Comparison of ENCODE assay signal across 16 cellular contexts in genomic region chr13:42000836-42001235, GRCh38. TPM values are rescaled to one million over a fixed set of nuclear protein-coding genes. Genes with fewer than 3 reads are reported as not detected.
DNase-seq lines count a peak whose midpoint lies in the region; FAIRE-seq and TF ChIP-seq lines count a peak whose summit lies in the region.
"Had no signal": no experiment of that assay in that cellular context is flagged by ENCODE, and none has a peak within 500 bp of the region (broad histone marks: within the 10 kb centered on the region; RNA-seq: fewer than 3 reads in every experiment).

No MANE protein-coding gene starts in this region.

- peak; percentile 39 for DNase-seq in EH (ENCODE audit: low read depth)
- peak; percentile 14 for DNase-seq in fibroblast of the aortic adventitia (ENCODE audit: low read depth)
- peak; percentile 31 for DNase-seq in neural progenitor cell (ENCODE audit: low spot score)
- DNase-seq in testis = no peak
- no peak for DNase-seq in HTR-8/SVneo (ENCODE audit: insufficient read length, low spot score)
- no peak for DNase-seq in dorsolateral prefrontal cortex
- no peak for DNase-seq in epidermal melanocyte (ENCODE audit: insufficient read length, low spot score)
- DNase-seq: CD8-positive, alpha-beta T cell; NCI-H1417 treated with DMSO at 0.1 percent for 48 hours; NCI-H1930; NCI-H524; RPMI8226; SHP77 treated with DMSO at 0.1 percent for 48 hours had no signal

- no peaks in the 10 kb centered on the region for H4K20me1 ChIP-seq in neural progenitor cell (ENCODE audit: low read depth)
- H4K20me1 ChIP-seq: BLaER1 treated with 17β-estradiol and CSF1 and Interleukin-3, amounts not matched to agents 10 nM and 100 nM had no signal

- intact Hi-C loops in testis (cut with DNase I; ENCODE audit: low total_unique reads) (no loop called here), dorsolateral prefrontal cortex (cut with DNase I) (no loop called here)

- H3K27me3 Mint-ChIP-seq in neural progenitor cell (ENCODE audit: insufficient read depth, low read depth) = no peaks in the 10 kb centered on the region

- H3K9me3 ChIP-seq in HUES48 (ENCODE audit: control insufficient read depth, insufficient read depth, low read length) (no peaks in the 10 kb centered on the region), neural progenitor cell (ENCODE audit: low read depth) (no peaks in the 10 kb centered on the region), testis (no peaks in the 10 kb centered on the region)
- H3K9me3 ChIP-seq: A549; BLaER1 treated with 17β-estradiol and CSF1 and Interleukin-3, amounts not matched to agents 10 nM and 100 nM had no signal

- H3F3A ChIP-seq in neural progenitor cell (ENCODE audit: low read depth) = no peaks in the 10 kb centered on the region

- H2AFZ ChIP-seq in neural progenitor cell (replicated peaks) = peak overlapping the region; percentile 96

- H3K36me3 ChIP-seq in HUES48 (ENCODE audit: control insufficient read depth, insufficient read depth, low read length) (no peaks in the 10 kb centered on the region), neural progenitor cell (no peaks in the 10 kb centered on the region), testis (ENCODE audit: low read depth, missing control alignments) (no peaks in the 10 kb centered on the region)
- H3K36me3 ChIP-seq: BLaER1 treated with 17β-estradiol and CSF1 and Interleukin-3, amounts not matched to agents 10 nM and 100 nM had no signal

- H3K4me3 Mint-ChIP-seq in neural progenitor cell = no peak overlapping the region
- H3K4me3 Mint-ChIP-seq: CD8-positive, alpha-beta T cell had no signal

- H3K4me2 ChIP-seq in neural progenitor cell = no peak overlapping the region
- H3K4me2 ChIP-seq: BLaER1 treated with 17β-estradiol and CSF1 and Interleukin-3, amounts not matched to agents 10 nM and 100 nM had no signal

- H3K4me1 ChIP-seq in HUES48 (ENCODE audit: control insufficient read depth, insufficient read depth, low read length) = peaks cover 17% of the 10 kb centered on the region
- H3K4me1 ChIP-seq in neural progenitor cell = peaks cover 11% of the 10 kb centered on the region
- peaks cover 4% of the 10 kb centered on the region for H3K4me1 ChIP-seq in testis
- H3K4me1 ChIP-seq: BLaER1 treated with 17β-estradiol and CSF1 and Interleukin-3, amounts not matched to agents 10 nM and 100 nM had no signal

- TF ChIP-seq CTCF in fibroblast of the aortic adventitia (IDR thresholded peaks at IDR 0.05; ENCODE audit: insufficient read depth, low read length) (no peak), neural progenitor cell (IDR thresholded peaks at IDR 0.05) (no peak), testis (IDR thresholded peaks at IDR 0.05) (no peak), dorsolateral prefrontal cortex (IDR thresholded peaks at IDR 0.05 in 54 of 56, conservative IDR thresholded peaks at IDR 0.05 in 2 of 56; ENCODE audit: low read depth in 1 of 56, partially characterized antibody in 56 of 56) (no peak)

- H3K4me1 Mint-ChIP-seq in neural progenitor cell = no peaks in the 10 kb centered on the region

- no peaks in the 10 kb centered on the region for H3K79me2 ChIP-seq in neural progenitor cell (ENCODE audit: low read depth)

- WGBS in testis, 2 donors = 62 to 66% methylated on average over 2 of the region's 2 CpGs

- H3K9ac ChIP-seq in HUES48 (ENCODE audit: low read depth, low read length) = no peak overlapping the region
- H3K9ac ChIP-seq in neural progenitor cell = no peak overlapping the region
- H3K9ac ChIP-seq: BLaER1 treated with 17β-estradiol and CSF1 and Interleukin-3, amounts not matched to agents 10 nM and 100 nM had no signal

- no peaks in the 10 kb centered on the region for H3K36me3 Mint-ChIP-seq in neural progenitor cell
- H3K36me3 Mint-ChIP-seq: CD8-positive, alpha-beta T cell had no signal

- no peak overlapping the region for H3K27ac Mint-ChIP-seq in neural progenitor cell
- H3K27ac Mint-ChIP-seq: CD8-positive, alpha-beta T cell had no signal

- H3K27ac ChIP-seq in HUES48 (ENCODE audit: low read depth, low read length) (no peak overlapping the region), neural progenitor cell (no peak overlapping the region), testis (no peak overlapping the region), dorsolateral prefrontal cortex (no peak overlapping the region)
- H3K27ac ChIP-seq: BLaER1 treated with 17β-estradiol and CSF1 and Interleukin-3, amounts not matched to agents 10 nM and 100 nM had no signal

- peak overlapping the region; percentile 4; the same call in 1 of the 2 replicates for H3K4me3 ChIP-seq in HUES48 (ENCODE audit: low read depth, low read length)
- H3K4me3 ChIP-seq in fibroblast of the aortic adventitia (ENCODE audit: low read depth, low read length) = no peak overlapping the region
- H3K4me3 ChIP-seq in neural progenitor cell = no peak overlapping the region
- no peak overlapping the region for H3K4me3 ChIP-seq in testis
- no peak overlapping the region for H3K4me3 ChIP-seq in dorsolateral prefrontal cortex
- H3K4me3 ChIP-seq: A549; BLaER1 treated with 17β-estradiol and CSF1 and Interleukin-3, amounts not matched to agents 10 nM and 100 nM had no signal

- TF ChIP-seq POLR2A in testis (IDR thresholded peaks at IDR 0.05) = no peak

- H3K27me3 ChIP-seq in HUES48 (ENCODE audit: control insufficient read depth, insufficient read depth, low read length) (no peaks in the 10 kb centered on the region), neural progenitor cell (no peaks in the 10 kb centered on the region), testis (no peaks in the 10 kb centered on the region), dorsolateral prefrontal cortex (peaks cover 0 to 4% (median 0%) of the 10 kb centered on the region in 45 donors)
- H3K27me3 ChIP-seq: BLaER1 treated with 17β-estradiol and CSF1 and Interleukin-3, amounts not matched to agents 10 nM and 100 nM had no signal

- FAIRE-seq in HTR-8/SVneo (lab: Jason Lieb, UNC) = no peak
- FAIRE-seq: A549 had no signal

- H3K9me3 Mint-ChIP-seq in neural progenitor cell = no peaks in the 10 kb centered on the region
- H3K9me3 Mint-ChIP-seq: CD8-positive, alpha-beta T cell had no signal

RNA-seq across cellular contexts. Expression of gene VWA8, which starts 39.9 kb away (rescaled TPM):
- total RNA-seq in fibroblast of the aortic adventitia (ENCODE audit: low replicate concordance) = 27.2 and 28.5 TPM in 2 replicates
- total RNA-seq in neural progenitor cell (ENCODE audit: low replicate concordance) = 12.4 and 12.6 TPM in 2 replicates
- 10 to 100 TPM; 15.2 to 27.1 TPM for total RNA-seq in testis
- polyA plus RNA-seq in testis (ENCODE audit: insufficient read depth, low read depth, low replicate concordance) = 6.9 TPM
- total RNA-seq in dorsolateral prefrontal cortex = 10 to 100 TPM; 24.4 to 44.0 (median 32.0) TPM

RNA-seq across cellular contexts. Expression of gene DGKH, which starts 47.6 kb away (rescaled TPM):
- total RNA-seq in fibroblast of the aortic adventitia (ENCODE audit: low replicate concordance) = 17.1 and 26.3 TPM in 2 replicates
- total RNA-seq in neural progenitor cell (ENCODE audit: low replicate concordance) = 8.4 and 12.1 TPM in 2 replicates
- 10 to 100 TPM in 1 of 2 donors, 1 to 10 TPM in 1; 6.3 to 11.5 TPM for total RNA-seq in testis
- polyA plus RNA-seq in testis (ENCODE audit: insufficient read depth, low read depth, low replicate concordance) = 9.8 TPM
- 10 to 100 TPM; 15.4 to 45.9 (median 29.1) TPM for total RNA-seq in dorsolateral prefrontal cortex

Comparison
In these comparisons a context has a peak if more than half of its experiments do, and no peak if none do; other contexts are left out.
1. DNase-seq: peak in EH (single experiment), fibroblast of the aortic adventitia (single experiment) and neural progenitor cell (single experiment); none in testis (single experiment), HTR-8/SVneo (single experiment), dorsolateral prefrontal cortex (0 of 10) and epidermal melanocyte (single experiment).